Comparison of ENCODE assay signal across 8 cellular contexts in the genomic region with DNA sequence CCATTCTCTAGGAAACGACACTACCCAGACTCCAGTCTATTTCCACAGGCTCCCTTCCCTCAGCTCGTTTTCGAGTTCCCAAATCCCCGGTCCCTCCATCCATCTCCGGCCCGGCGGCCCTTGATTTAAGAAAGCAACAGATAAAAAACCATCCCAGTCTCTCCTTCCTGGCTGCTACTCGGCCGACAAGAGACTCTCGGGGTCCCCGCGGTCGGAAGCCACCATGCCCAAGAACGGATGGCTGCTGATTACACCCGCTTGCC. TPM values are rescaled to one million over a fixed set of nuclear protein-coding genes. Genes with fewer than 3 reads are reported as not detected.
DNase-seq lines count a peak whose midpoint lies in the region; ATAC-seq and TF ChIP-seq lines count a peak whose summit lies in the region.

No MANE protein-coding gene starts in this region.

- H3K36me3 ChIP-seq in GM23338 (ENCODE audit: insufficient read depth) (peaks cover 43% of the 10 kb centered on the region), smooth muscle cell (ENCODE audit: low read depth) (no peaks in the 10 kb centered on the region)

- peaks cover 59% of the 10 kb centered on the region for H3K36me3 Mint-ChIP-seq in GM23338 (ENCODE audit: low read depth)

- DNase-seq in GM23338 (ENCODE audit: low spot score) = no peak
- DNase-seq in left ventricle myocardium superior = no peak
- no peak for DNase-seq in smooth muscle cell (lab: John Stamatoyannopoulos, UW; ENCODE audit: unreplicated experiment)
- DNase-seq in effector CD4-positive, alpha-beta T cell = no peak
- no peak for DNase-seq in NK-92 (lab: John Stamatoyannopoulos, UW; ENCODE audit: unreplicated experiment)
- DNase-seq in NCI-H1092 treated with DMSO at 0.1 percent for 48 hours (lab: John Stamatoyannopoulos, UW) = no peak

- H3K4me1 ChIP-seq in GM23338 (ENCODE audit: insufficient read depth) (peaks cover 29% of the 10 kb centered on the region), smooth muscle cell (ENCODE audit: low read depth) (peaks cover 21% of the 10 kb centered on the region)

- H3K9me3 Mint-ChIP-seq in GM23338 = peaks cover 3% of the 10 kb centered on the region; the same call in 1 of the 3 replicates

- intact Hi-C loops in left ventricle myocardium superior (cut with micrococcal nuclease) = no loop called here

- H3K27ac ChIP-seq in GM23338 (ENCODE audit: low read depth) = peak overlapping the region; percentile 99
- peak overlapping the region; percentile 92 for H3K27ac ChIP-seq in VCaP
- H3K27ac ChIP-seq in smooth muscle cell (ENCODE audit: low read depth) = peak overlapping the region; percentile 73

- H4K20me1 ChIP-seq in GM23338 (replicated peaks; ENCODE audit: insufficient read depth) = peaks cover 32% of the 10 kb centered on the region
- peaks cover 46% of the 10 kb centered on the region for H4K20me1 ChIP-seq in smooth muscle cell (ENCODE audit: low read depth)

- H3K4me2 ChIP-seq in GM23338 (peak overlapping the region; percentile 85), smooth muscle cell (peak overlapping the region; percentile 98)

- H3F3A ChIP-seq in GM23338 (replicated peaks; ENCODE audit: low read depth) (peaks cover 48% of the 10 kb centered on the region), smooth muscle cell (ENCODE audit: low read depth) (peaks cover 46% of the 10 kb centered on the region)

- peak overlapping the region; percentile 90 for H3K9ac ChIP-seq in smooth muscle cell (ENCODE audit: low read depth)

- peaks cover 19% of the 10 kb centered on the region for H3K27me3 Mint-ChIP-seq in GM23338 (ENCODE audit: insufficient read depth, low read depth, poor library complexity)

- no peak for TF ChIP-seq CTCF in GM23338 (conservative IDR thresholded peaks at IDR 0.05; ENCODE audit: low read depth in 2 of 2)
- no peak for TF ChIP-seq CTCF in VCaP (conservative IDR thresholded peaks at IDR 0.05)
- TF ChIP-seq CTCF in smooth muscle cell (IDR thresholded peaks at IDR 0.05; ENCODE audit: borderline replicate concordance, insufficient read depth, poor library complexity, severe bottlenecking) = no peak

- H2AFZ ChIP-seq in GM23338 (no peak overlapping the region), smooth muscle cell (ENCODE audit: low read depth) (peak overlapping the region; percentile 56)

- H3K9me2 ChIP-seq in GM23338 (ENCODE audit: insufficient read depth) = no peaks in the 10 kb centered on the region

- H3K4me3 Mint-ChIP-seq in GM23338 = peak overlapping the region; percentile 100

- H3K9me3 ChIP-seq in smooth muscle cell (replicated peaks; ENCODE audit: low read depth) = no peaks in the 10 kb centered on the region

- H3K4me1 Mint-ChIP-seq in GM23338 = peaks cover 39% of the 10 kb centered on the region

- H3K4me3 ChIP-seq in GM23338 (peak overlapping the region; percentile 93), smooth muscle cell (peak overlapping the region; percentile 66)

- WGBS in smooth muscle cell (ENCODE audit: low lambda C conversion rate) = under 1% methylated on average over 15 of the region's 15 CpGs

- H3K79me2 ChIP-seq in GM23338 (replicated peaks; ENCODE audit: insufficient read depth) = peaks cover 46% of the 10 kb centered on the region
- H3K79me2 ChIP-seq in smooth muscle cell (ENCODE audit: low read depth) = peaks cover 45% of the 10 kb centered on the region

- ATAC-seq in GM23338 (no peak), left ventricle myocardium superior (peak; percentile 8), GM18861 (IDR thresholded peaks at IDR 0.05; ENCODE audit: unreplicated experiment) (no peak)

- no peaks in the 10 kb centered on the region for H3K27me3 ChIP-seq in GM23338 (ENCODE audit: insufficient read depth)
- H3K27me3 ChIP-seq in smooth muscle cell (ENCODE audit: low read depth) = no peaks in the 10 kb centered on the region

- H3K27ac Mint-ChIP-seq in GM23338 = peak overlapping the region; percentile 100

TF ChIP-seq in GM23338, 12 proteins besides CTCF, POLR2A, EP300 and RAD21 (continues in another document):
- TF ChIP-seq ZNF331 (CRISPR knock-in tag; IDR thresholded peaks at IDR 0.05; ENCODE audit: low read depth) = no peak
- TF ChIP-seq, protein P1, sequence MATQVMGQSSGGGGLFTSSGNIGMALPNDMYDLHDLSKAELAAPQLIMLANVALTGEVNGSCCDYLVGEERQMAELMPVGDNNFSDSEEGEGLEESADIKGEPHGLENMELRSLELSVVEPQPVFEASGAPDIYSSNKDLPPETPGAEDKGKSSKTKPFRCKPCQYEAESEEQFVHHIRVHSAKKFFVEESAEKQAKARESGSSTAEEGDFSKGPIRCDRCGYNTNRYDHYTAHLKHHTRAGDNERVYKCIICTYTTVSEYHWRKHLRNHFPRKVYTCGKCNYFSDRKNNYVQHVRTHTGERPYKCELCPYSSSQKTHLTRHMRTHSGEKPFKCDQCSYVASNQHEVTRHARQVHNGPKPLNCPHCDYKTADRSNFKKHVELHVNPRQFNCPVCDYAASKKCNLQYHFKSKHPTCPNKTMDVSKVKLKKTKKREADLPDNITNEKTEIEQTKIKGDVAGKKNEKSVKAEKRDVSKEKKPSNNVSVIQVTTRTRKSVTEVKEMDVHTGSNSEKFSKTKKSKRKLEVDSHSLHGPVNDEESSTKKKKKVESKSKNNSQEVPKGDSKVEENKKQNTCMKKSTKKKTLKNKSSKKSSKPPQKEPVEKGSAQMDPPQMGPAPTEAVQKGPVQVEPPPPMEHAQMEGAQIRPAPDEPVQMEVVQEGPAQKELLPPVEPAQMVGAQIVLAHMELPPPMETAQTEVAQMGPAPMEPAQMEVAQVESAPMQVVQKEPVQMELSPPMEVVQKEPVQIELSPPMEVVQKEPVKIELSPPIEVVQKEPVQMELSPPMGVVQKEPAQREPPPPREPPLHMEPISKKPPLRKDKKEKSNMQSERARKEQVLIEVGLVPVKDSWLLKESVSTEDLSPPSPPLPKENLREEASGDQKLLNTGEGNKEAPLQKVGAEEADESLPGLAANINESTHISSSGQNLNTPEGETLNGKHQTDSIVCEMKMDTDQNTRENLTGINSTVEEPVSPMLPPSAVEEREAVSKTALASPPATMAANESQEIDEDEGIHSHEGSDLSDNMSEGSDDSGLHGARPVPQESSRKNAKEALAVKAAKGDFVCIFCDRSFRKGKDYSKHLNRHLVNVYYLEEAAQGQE (IDR thresholded peaks at IDR 0.05; ENCODE audit: unreplicated experiment) = no peak
- no peak; the same call in 1 of the 2 replicates for TF ChIP-seq POLR2AphosphoS5 (IDR thresholded peaks at IDR 0.05; ENCODE audit: low read depth)

RNA-seq across cellular contexts. Expression of a gene that starts 0.2 kb away (rescaled TPM):
- total RNA-seq in GM23338 (2014; rRNA removed; shearing (Covaris generic)) = 3,158 and 4,450 TPM in 2 replicates
- polyA plus RNA-seq in GM23338 (2016; fragmentation: Nextera tagmentation; extraction: Ambion mirVana) = 2,274 and 2,541 TPM in 2 replicates
- total RNA-seq in left ventricle myocardium superior = 1,047 TPM
- 3,019 and 3,533 TPM in 2 replicates for total RNA-seq in smooth muscle cell
- polyA plus RNA-seq in smooth muscle cell = 367 and 426 TPM in 2 replicates

RNA-seq across cellular contexts. Expression of a gene that starts 14.8 kb away (rescaled TPM):
- total RNA-seq in GM23338 (2014; rRNA removed; shearing (Covaris generic)) = 0.07 and 0.31 TPM in 2 replicates
- polyA plus RNA-seq in GM23338 (2016; fragmentation: Nextera tagmentation; extraction: Ambion mirVana) = 0.10 TPM in 1 of 2 replicates, not detected in the other
- total RNA-seq in left ventricle myocardium superior = not detected
- total RNA-seq in smooth muscle cell = 0.54 and 1.6 TPM in 2 replicates
- 0.32 and 0.49 TPM in 2 replicates for polyA plus RNA-seq in smooth muscle cell

RNA-seq across cellular contexts. Expression of a gene that starts 43.2 kb away (rescaled TPM):
- not detected in 2 replicates for total RNA-seq in GM23338 (2014; rRNA removed; shearing (Covaris generic))
- polyA plus RNA-seq in GM23338 (2016; fragmentation: Nextera tagmentation; extraction: Ambion mirVana) (not detected in 2 replicates), smooth muscle cell (not detected in 2 replicates)
- total RNA-seq in left ventricle myocardium superior (not detected), smooth muscle cell (not detected in 2 replicates)

RNA-seq across cellular contexts. Expression of a gene that starts 52.9 kb away (rescaled TPM):
- total RNA-seq in GM23338 (2014; rRNA removed; shearing (Covaris generic)) = 15.9 and 21.2 TPM in 2 replicates
- polyA plus RNA-seq in GM23338 (2016; fragmentation: Nextera tagmentation; extraction: Ambion mirVana) (21.6 and 26.0 TPM in 2 replicates), smooth muscle cell (82.0 and 82.6 TPM in 2 replicates)
- total RNA-seq in left ventricle myocardium superior (25.5 TPM), smooth muscle cell (103 and 111 TPM in 2 replicates)
